Comparison of ENCODE assay signal across 8 cellular contexts in genomic region chr10:788796-789748, GRCh38.
DNase-seq lines count a peak whose midpoint lies in the region; ATAC-seq and TF ChIP-seq lines count a peak whose summit lies in the region.

No MANE protein-coding gene starts in this region.

- ATAC-seq in DND-41 (ENCODE audit: insufficient read depth, low read depth), result peak; percentile 33; the same call in 1 of the 3 replicates
- peak; percentile 93 for ATAC-seq in left ventricle myocardium superior
- no peak for ATAC-seq in HG03354 (IDR thresholded peaks at IDR 0.05; ENCODE audit: poor library complexity, severe bottlenecking, unreplicated experiment)

- TF ChIP-seq CTCF in DND-41 (IDR thresholded peaks at IDR 0.05; ENCODE audit: borderline replicate concordance, extremely low read depth, low read length, poor library complexity, severe bottlenecking), result peak; percentile 12
- TF ChIP-seq CTCF in MM.1S (IDR thresholded peaks at IDR 0.05; ENCODE audit: low read length), result no peak

- H3K4me2 ChIP-seq in DND-41 (ENCODE audit: insufficient read depth, low read length) (no peak overlapping the region), MM.1S (ENCODE audit: low read depth, low read length) (no peak overlapping the region)

- H3K36me3 ChIP-seq in DND-41 (ENCODE audit: insufficient read depth, low read length) (no peaks in the 10 kb centered on the region), adipocyte (ENCODE audit: control insufficient read depth, insufficient read depth, low read length, severe bottlenecking) (no peaks in the 10 kb centered on the region), MM.1S (replicated peaks; ENCODE audit: insufficient read depth, low read length) (no peaks in the 10 kb centered on the region)

- H3K4me3 ChIP-seq in DND-41 (ENCODE audit: low read depth in 1 of 2, low read length in 2 of 2) (no peak overlapping the region), adipocyte (ENCODE audit: low read length) (peak overlapping the region; percentile 72), MM.1S (ENCODE audit: low read length) (no peak overlapping the region)

- H2AFZ ChIP-seq in DND-41 (ENCODE audit: low read depth, low read length) (no peak overlapping the region), MM.1S (ENCODE audit: low read length) (no peak overlapping the region)

- intact Hi-C loops in left ventricle myocardium superior (cut with micrococcal nuclease), result loop anchor here (5.0 kb wide), 1 partner anchor 277 kb away; no protein-coding TSS in a partner anchor

- H3F3A ChIP-seq in MM.1S (ENCODE audit: insufficient read depth, low read length), result no peaks in the 10 kb centered on the region

- in situ Hi-C loops in ACHN (cut with HindIII; ENCODE audit: low pct_ligation_motif_present, low pct_unique_long_range_greater_than_20kb, low sequenced_read_pairs), result no loop called here

- H3K4me1 ChIP-seq in DND-41 (ENCODE audit: insufficient read depth, low read length) (no peaks in the 10 kb centered on the region), adipocyte (ENCODE audit: control insufficient read depth, insufficient read depth, low read length) (peaks cover 9% of the 10 kb centered on the region), MM.1S (ENCODE audit: low read length) (no peaks in the 10 kb centered on the region)

- H3K9me3 ChIP-seq in DND-41 (ENCODE audit: insufficient read depth, low read length, severe bottlenecking), result no peaks in the 10 kb centered on the region
- H3K9me3 ChIP-seq in adipocyte (ENCODE audit: control insufficient read depth, low read length), result no peaks in the 10 kb centered on the region
- H3K9me3 ChIP-seq in MM.1S (replicated peaks; ENCODE audit: insufficient read depth, low read length), result no peaks in the 10 kb centered on the region

- H3K27ac ChIP-seq in DND-41 (ENCODE audit: low read length) (no peak overlapping the region), MM.1S (ENCODE audit: low read length) (no peak overlapping the region)

- no peaks in the 10 kb centered on the region for H3K79me2 ChIP-seq in DND-41 (ENCODE audit: insufficient read depth, low read length)
- H3K79me2 ChIP-seq in MM.1S (ENCODE audit: low read length), result no peaks in the 10 kb centered on the region

- DNase-seq in DND-41 (peak; percentile 3), LHCN-M2 (ENCODE audit: low read depth) (peak; percentile 58), adipocyte (ENCODE audit: low read depth) (peak; percentile 32), left ventricle myocardium superior (peak; percentile 88), pons (ENCODE audit: low spot score) (peak; percentile 57), ACHN (no peak), MM.1S (no peak)

- H4K20me1 ChIP-seq in DND-41 (ENCODE audit: insufficient read depth, low read length) (0 out of 2 replicates have a peak, but pooled peaks cover 2% of the 10 kb centered on the region), MM.1S (ENCODE audit: insufficient read depth, low read length) (no peaks in the 10 kb centered on the region)

- H3K9me2 ChIP-seq in MM.1S (replicated peaks; ENCODE audit: insufficient read depth, low read length), result no peaks in the 10 kb centered on the region

- H3K27me3 ChIP-seq in DND-41 (ENCODE audit: insufficient read depth, low read length, poor library complexity) (no peaks in the 10 kb centered on the region), adipocyte (replicated peaks; ENCODE audit: control insufficient read depth, insufficient read depth, low read length) (no peaks in the 10 kb centered on the region), MM.1S (replicated peaks; ENCODE audit: insufficient read depth, low read length) (peaks cover 10% of the 10 kb centered on the region)

- no peak overlapping the region for H3K9ac ChIP-seq in DND-41 (ENCODE audit: low read depth, low read length)
- H3K9ac ChIP-seq in adipocyte (ENCODE audit: low read length), result peak overlapping the region; percentile 61
- no peak overlapping the region for H3K9ac ChIP-seq in MM.1S (ENCODE audit: low read length)

Comparison
In these comparisons a context has a peak if more than half of its experiments do, and no peak if none do; other contexts are left out.
1. DNase-seq: peak in DND-41 (single experiment), LHCN-M2 (single experiment), adipocyte (single experiment), left ventricle myocardium superior (single experiment) and pons (single experiment); none in ACHN (single experiment) and MM.1S (single experiment).